9 cellular contexts compared by ENCODE assay signal in genomic region chr2:42792087-42792582, GRCh38. TPM values are rescaled to one million over a fixed set of nuclear protein-coding genes. Genes with fewer than 3 reads are reported as not detected.
DNase-seq lines count a peak whose midpoint lies in the region; ATAC-seq and TF ChIP-seq lines count a peak whose summit lies in the region.
"Had no signal": no experiment of that assay in that cellular context is flagged by ENCODE, and none has a peak within 500 bp of the region (broad histone marks: within the 10 kb centered on the region; RNA-seq: fewer than 3 reads in every experiment).

No MANE protein-coding gene starts in this region.

- peaks cover 24% of the 10 kb centered on the region for H3K27me3 Mint-ChIP-seq in activated naive CD4-positive, alpha-beta T cell treated with anti-CD3 and anti-CD28 coated beads, Interleukin-2, amount 50 U/mL, for 24 hours

- intact Hi-C loops in spleen (cut with DNase I; ENCODE audit: low total_unique reads), result no loop called here

- H3K4me3 ChIP-seq in iPS DF 6.9 (ENCODE audit: low read length) (peak overlapping the region; percentile 31; the same call in 1 of the 2 replicates), spleen (peak overlapping the region; percentile 51 to 81 (median 62))

- no peak overlapping the region for H3K27ac ChIP-seq in iPS DF 6.9 (ENCODE audit: low read length)
- H3K27ac ChIP-seq in spleen, result peak overlapping the region; percentile 62 to 88 (median 84)
- no peak overlapping the region for H3K27ac ChIP-seq in RWPE1

- peak overlapping the region; percentile 84 for H3K27ac Mint-ChIP-seq in activated naive CD4-positive, alpha-beta T cell treated with anti-CD3 and anti-CD28 coated beads, Interleukin-2, amount 50 U/mL, for 24 hours

- DNase-seq in iPS DF 6.9 (ENCODE audit: low read depth, low spot score) (no peak), spleen (no peak), RWPE1 (ENCODE audit: low spot score) (no peak), midbrain (lab: John Stamatoyannopoulos, UW) (no peak)
- no peak for DNase-seq in activated effector memory CD4-positive, alpha-beta T cell treated with Interleukin-2 at 50 U/mL for 16 hours

- H3K9me3 ChIP-seq in iPS DF 6.9 (ENCODE audit: control insufficient read depth, insufficient read depth, low read length), result no peaks in the 10 kb centered on the region
- H3K9me3 ChIP-seq in spleen, result no peaks in the 10 kb centered on the region

- no peaks in the 10 kb centered on the region for H3K27me3 ChIP-seq in iPS DF 6.9 (ENCODE audit: control insufficient read depth, insufficient read depth, low read length)
- H3K27me3 ChIP-seq in spleen (replicated peaks in 1 of 7), result peaks cover 0 to 20% (median 7%) of the 10 kb centered on the region in 7 donors

- no peaks in the 10 kb centered on the region for H3K9me3 Mint-ChIP-seq in activated naive CD4-positive, alpha-beta T cell treated with anti-CD3 and anti-CD28 coated beads, Interleukin-2, amount 50 U/mL, for 24 hours

- peaks cover 2% of the 10 kb centered on the region for H3K36me3 Mint-ChIP-seq in activated naive CD4-positive, alpha-beta T cell treated with anti-CD3 and anti-CD28 coated beads, Interleukin-2, amount 50 U/mL, for 24 hours

- CTCF ChIA-PET in RWPE1 (lab: Yijun Ruan, JAX), result interaction anchor here (0.7 kb wide), 1 partner anchor 303 kb away, joined by 4 read pairs; no protein-coding TSS in a partner anchor

- no peak for TF ChIP-seq CTCF in spleen (IDR thresholded peaks at IDR 0.05 in 8 of 11, conservative IDR thresholded peaks at IDR 0.05 in 3 of 11)
- TF ChIP-seq CTCF in RWPE1 (conservative IDR thresholded peaks at IDR 0.05; ENCODE audit: low read depth), result no peak

- no peaks in the 10 kb centered on the region for H3K36me3 ChIP-seq in iPS DF 6.9 (ENCODE audit: control insufficient read depth, insufficient read depth, low read length)
- peaks cover 0 to 2% (median 0%) of the 10 kb centered on the region in 6 donors for H3K36me3 ChIP-seq in spleen

- peak overlapping the region; percentile 86 for H3K4me3 Mint-ChIP-seq in activated naive CD4-positive, alpha-beta T cell treated with anti-CD3 and anti-CD28 coated beads, Interleukin-2, amount 50 U/mL, for 24 hours

- H3K4me1 ChIP-seq in iPS DF 6.9 (ENCODE audit: control insufficient read depth, insufficient read depth, low read length) (peaks cover 2% of the 10 kb centered on the region; the same call in 1 of the 2 replicates), spleen (peaks cover 0 to 53% (median 31%) of the 10 kb centered on the region in 6 donors)

- no CpG with 5 or more reads among the region's 18 CpGs for WGBS in iPS DF 6.9 (ENCODE audit: insufficient coverage, insufficient read length)
- 0 to 10% (median 4%) methylated on average over 7 to 18 of the region's 18 CpGs for WGBS in spleen, 5 donors

- POLR2A ChIA-PET in RWPE1 (lab: Yijun Ruan, JAX; ENCODE audit: low non-redundant PET), result interaction anchor here (0.5 kb wide), 1 partner anchor 18 kb away, joined by 3 read pairs; no protein-coding TSS in a partner anchor

- ATAC-seq in GM18502 (IDR thresholded peaks at IDR 0.05; ENCODE audit: poor library complexity, unreplicated experiment) (peak; percentile 29), HG03066 (IDR thresholded peaks at IDR 0.05; ENCODE audit: low read depth, unreplicated experiment) (peak; percentile 22)

- peaks cover 31% of the 10 kb centered on the region for H3K4me1 Mint-ChIP-seq in activated naive CD4-positive, alpha-beta T cell treated with anti-CD3 and anti-CD28 coated beads, Interleukin-2, amount 50 U/mL, for 24 hours

- no peak for TF ChIP-seq POLR2A in spleen (IDR thresholded peaks at IDR 0.05)

RNA-seq across cellular contexts. Expression of gene HAAO, which starts 0.2 kb away (rescaled TPM):
- total RNA-seq in spleen, result 10 to 100 TPM in 2 of 7 donors, 1 to 10 TPM in 5; 2.4 to 12.3 (median 8.3) TPM
- polyA plus RNA-seq in spleen, result 1 to 10 TPM; 7.5 to 8.6 (median 7.8) TPM
- total RNA-seq: SK-MEL-5 had no signal

RNA-seq across cellular contexts. Expression of gene OXER1, which starts 28.2 kb away (rescaled TPM):
- 1 to 10 TPM; 1.8 to 6.3 (median 3.2) TPM for total RNA-seq in spleen
- polyA plus RNA-seq in spleen, result 1 to 10 TPM; 1.3 to 5.2 (median 3.5) TPM
- total RNA-seq: SK-MEL-5 had no signal

Comparison
In these comparisons a context has a peak if more than half of its experiments do, and no peak if none do; other contexts are left out.
1. H3K27ac ChIP-seq: peak in spleen (8 of 8); none in iPS DF 6.9 (single experiment) and RWPE1 (single experiment).